ENCODE assay signal across 8 cellular contexts in the genomic region with DNA sequence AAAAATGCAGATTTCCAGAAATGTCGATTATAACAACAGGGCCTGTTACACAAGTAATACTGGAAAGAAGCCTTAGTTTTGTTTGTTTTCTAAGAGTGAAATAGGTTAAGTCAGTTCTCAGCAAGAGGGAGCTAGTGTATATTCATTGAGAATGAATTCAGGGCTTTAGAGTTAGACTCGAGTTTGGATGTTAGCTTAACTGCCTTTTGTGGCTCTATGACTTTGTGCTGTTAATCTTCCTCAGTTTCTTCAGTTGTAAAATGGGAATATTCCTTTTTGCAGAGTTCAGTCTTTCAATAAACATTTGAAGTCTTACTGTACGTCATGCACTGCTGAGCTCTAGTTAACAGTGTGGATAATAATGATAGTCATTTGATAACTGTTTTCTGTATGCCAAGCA. TPM values are rescaled to one million over a fixed set of nuclear protein-coding genes. Genes with fewer than 3 reads are reported as not detected.
A peak's percentile ranks its signal among the peaks of the same experiment; 100 is the strongest.
DNase-seq lines count a peak whose midpoint lies in the region; ATAC-seq, FAIRE-seq and TF ChIP-seq lines count a peak whose summit lies in the region.

No MANE protein-coding gene starts in this region.

- H3K9ac ChIP-seq in Karpas-422 (ENCODE audit: low read length) = peak overlapping the region; percentile 87
- peak overlapping the region; percentile 93 for H3K9ac ChIP-seq in GM12878 (ENCODE audit: control insufficient read depth, insufficient read depth, low read length)

- H3K27me3 ChIP-seq in Karpas-422 (ENCODE audit: low read length) (no peaks in the 10 kb centered on the region), GM12878 (replicated peaks in 1 of 2; ENCODE audit: control insufficient read depth in 2 of 2, insufficient read depth in 2 of 2, low read length in 1 of 2) (no peaks in the 10 kb centered on the region), right lobe of liver (no peaks in the 10 kb centered on the region)

- POLR2A ChIA-PET in GM12878 (lab: Charles Lee) = interaction anchor here (0.8 to 6.1 kb wide), 7 partner anchors 13 to 44 kb away, joined by 3 to 85 read pairs (median 6); partner anchors contain the start of gene ANKRD12

- no peaks in the 10 kb centered on the region for H3K9me3 Mint-ChIP-seq in Calu3 (ENCODE audit: low read depth, unreplicated experiment)
- no peaks in the 10 kb centered on the region for H3K9me3 Mint-ChIP-seq in type B pancreatic cell

- peak overlapping the region; percentile 88 for H3K4me2 ChIP-seq in Karpas-422 (ENCODE audit: low read depth, low read length, poor library complexity, severe bottlenecking)
- peak overlapping the region; percentile 95 for H3K4me2 ChIP-seq in GM12878 (ENCODE audit: control insufficient read depth, insufficient read depth)

- no peaks in the 10 kb centered on the region for H3K27me3 Mint-ChIP-seq in Calu3 (ENCODE audit: unreplicated experiment)
- H3K27me3 Mint-ChIP-seq in type B pancreatic cell = no peaks in the 10 kb centered on the region

- no peak for DNase-seq in Calu3
- peak; percentile 52 for DNase-seq in Karpas-422
- DNase-seq in GM12878 (ENCODE audit: low read depth, low spot score) = no peak
- no peak for DNase-seq in right lobe of liver
- no peak for DNase-seq in type B pancreatic cell (ENCODE audit: extremely low spot score, unreplicated experiment)
- no peak for DNase-seq in NCI-H1105 treated with DMSO at 0.1 percent for 48 hours (lab: John Stamatoyannopoulos, UW)

- H3K27ac Mint-ChIP-seq in Calu3 (ENCODE audit: unreplicated experiment) (peak overlapping the region; percentile 90), type B pancreatic cell (peak overlapping the region; percentile 91)

- TF ChIP-seq CTCF in Calu3 (IDR thresholded peaks at IDR 0.05; ENCODE audit: unreplicated experiment) = no peak
- TF ChIP-seq CTCF in GM12878 (IDR thresholded peaks at IDR 0.05 in 2 of 3, conservative IDR thresholded peaks at IDR 0.05 in 1 of 3; ENCODE audit: control insufficient read depth in 2 of 3, extremely low read depth in 1 of 3, insufficient read depth in 1 of 3, low read depth in 3 of 3, low read length in 3 of 3) = peak; percentile 10 to 60 (median 26); a peak in 3 of 6 replicates
- peak; percentile 12 to 39 (median 32) for TF ChIP-seq CTCF in right lobe of liver (IDR thresholded peaks at IDR 0.05)
- no peak for TF ChIP-seq CTCF in type B pancreatic cell (conservative IDR thresholded peaks at IDR 0.05)

- H3K4me1 Mint-ChIP-seq in Calu3 (ENCODE audit: low read depth, unreplicated experiment) = peaks cover 37% of the 10 kb centered on the region
- H3K4me1 Mint-ChIP-seq in type B pancreatic cell (ENCODE audit: unreplicated experiment) = peaks cover 49% of the 10 kb centered on the region

- H3K79me2 ChIP-seq in Karpas-422 (ENCODE audit: low read length) (peaks cover 65% of the 10 kb centered on the region), GM12878 (ENCODE audit: control insufficient read depth, insufficient read depth, low read length) (peaks cover 69% of the 10 kb centered on the region)

- no peak for TF ChIP-seq POLR2A in GM12878 (IDR thresholded peaks at IDR 0.05; ENCODE audit: low read depth, low read length)
- no peak for TF ChIP-seq POLR2A in right lobe of liver (IDR thresholded peaks at IDR 0.05)

- no peaks in the 10 kb centered on the region for H3K9me2 ChIP-seq in Karpas-422 (replicated peaks; ENCODE audit: insufficient read depth, low read length)

- SMC1A ChIA-PET in GM12878 (lab: Charles Lee; ENCODE audit: uncharacterized antibody, unreplicated experiment) = interaction anchor here (0.8 to 8.8 kb wide), 21 partner anchors 8 to 417 kb away, joined by 3 to 112 read pairs (median 5); no protein-coding TSS in a partner anchor

- H2AFZ ChIP-seq in Karpas-422 (ENCODE audit: low read length) = no peak overlapping the region
- no peak overlapping the region for H2AFZ ChIP-seq in GM12878 (ENCODE audit: control insufficient read depth, low read depth, low read length)

- H4K20me1 ChIP-seq in Karpas-422 (ENCODE audit: insufficient read depth, low read depth, low read length) = peaks cover 48% of the 10 kb centered on the region
- no peaks in the 10 kb centered on the region; the same call in 1 of the 2 replicates for H4K20me1 ChIP-seq in GM12878 (ENCODE audit: control insufficient read depth, insufficient read depth)

- intact Hi-C loops in Calu3 (cut with micrococcal nuclease; ENCODE audit: unreplicated experiment) (loop anchor here (2.0 kb wide), 1 partner anchor 13 kb away; no protein-coding TSS in a partner anchor), GM12878 (cut with micrococcal nuclease; ENCODE audit: unreplicated experiment) (loop anchor here (1.0 to 2.0 kb wide), 2 partner anchors 10 to 33 kb away; partner anchors contain the start of gene ANKRD12), right lobe of liver (cut with DNase I) (no loop called here)

- peak overlapping the region; percentile 78 for H3K4me3 ChIP-seq in Karpas-422 (ENCODE audit: low read length)
- H3K4me3 ChIP-seq in GM12878 = peak overlapping the region; percentile 87
- peak overlapping the region; percentile 61 to 78 (median 76) for H3K4me3 ChIP-seq in right lobe of liver

- peak; percentile 4; the same call in 2 of the 3 replicates for ATAC-seq in GM12878
- ATAC-seq in right lobe of liver = peak; percentile 30 to 54 (median 36)
- ATAC-seq in HG02588 (IDR thresholded peaks at IDR 0.05; ENCODE audit: unreplicated experiment) = no peak
- ATAC-seq in GM21717 (IDR thresholded peaks at IDR 0.05; ENCODE audit: unreplicated experiment) = no peak

- FAIRE-seq in GM12878 (lab: Jason Lieb, UNC) = no peak

- H3K9me3 ChIP-seq in Karpas-422 (ENCODE audit: low read length) (no peaks in the 10 kb centered on the region), GM12878 (replicated peaks; ENCODE audit: control insufficient read depth, insufficient read depth, low read length) (no peaks in the 10 kb centered on the region), right lobe of liver (no peaks in the 10 kb centered on the region)

- WGBS in GM12878 (ENCODE audit: insufficient coverage, insufficient replicate concordance, low lambda C conversion rate, missing lambda C conversion rate) = 0% methylated on average over 3 of the region's 3 CpGs
- WGBS in right lobe of liver (ENCODE audit: insufficient coverage, low coverage, low lambda C conversion rate, missing lambda C conversion rate) = 2% methylated on average over 3 of the region's 3 CpGs

- BruUV-seq in Calu3 (replicated peaks; lab: Mats Ljungman, UMichigan) (TSS peak; percentile 46), GM12878 (replicated peaks; lab: Mats Ljungman, UMichigan) (no TSS peak)

- CTCF ChIA-PET in Calu3 (lab: Charles Lee) = interaction anchor here (0.9 kb wide), 1 partner anchor 16 kb away, joined by 3 read pairs; no protein-coding TSS in a partner anchor
- CTCF ChIA-PET in GM12878 (lab: Yijun Ruan, JAX) = interaction anchor here (0.6 to 6.2 kb wide), 16 partner anchors 12 to 300 kb away, joined by 3 to 95 read pairs (median 4); partner anchors contain the start of gene ANKRD12

- no peak for TF ChIP-seq EP300 in GM12878 (IDR thresholded peaks at IDR 0.05; ENCODE audit: borderline replicate concordance in 1 of 2, control insufficient read depth in 1 of 2, low read depth in 2 of 2, low read length in 2 of 2)

- peaks cover 44% of the 10 kb centered on the region for H3K36me3 ChIP-seq in Karpas-422 (ENCODE audit: insufficient read depth, low read length)
- 0 out of 4 replicates have a peak, but pooled peaks cover 0 to 5% of the 10 kb centered on the region in 2 experiments for H3K36me3 ChIP-seq in GM12878 (ENCODE audit: control insufficient read depth in 2 of 2, insufficient read depth in 2 of 2, low read length in 1 of 2)
- no peaks in the 10 kb centered on the region for H3K36me3 ChIP-seq in right lobe of liver

- TF ChIP-seq RAD21 in GM12878 (IDR thresholded peaks at IDR 0.05; ENCODE audit: insufficient read depth, low read depth, low read length) = peak; percentile 46; the same call in 1 of the 2 replicates

- peaks cover 46% of the 10 kb centered on the region for H3K36me3 Mint-ChIP-seq in Calu3 (ENCODE audit: insufficient read depth, unreplicated experiment)
- peaks cover 13% of the 10 kb centered on the region for H3K36me3 Mint-ChIP-seq in type B pancreatic cell

- H3K27ac ChIP-seq in Karpas-422 (ENCODE audit: low read length) (peak overlapping the region; percentile 70), GM12878 (ENCODE audit: control insufficient read depth, insufficient read depth) (peak overlapping the region; percentile 85), right lobe of liver (peak overlapping the region; percentile 95 to 97 (median 95))

- in situ Hi-C loops in GM12878 (cut with MboI) = no loop called here

- H3K4me3 Mint-ChIP-seq in Calu3 (ENCODE audit: low read depth, unreplicated experiment) (peak overlapping the region; percentile 79), type B pancreatic cell (peak overlapping the region; percentile 92)

- RAD21 ChIA-PET in GM12878 (lab: Charles Lee; ENCODE audit: unreplicated experiment) = interaction anchor here (0.8 to 6.5 kb wide), 9 partner anchors 10 to 570 kb away, joined by 3 to 73 read pairs (median 4); partner anchors contain the start of gene ANKRD12

- peaks cover 53% of the 10 kb centered on the region for H3K4me1 ChIP-seq in Karpas-422 (ENCODE audit: low read length)
- H3K4me1 ChIP-seq in GM12878 (ENCODE audit: control insufficient read depth, insufficient read depth, low read length) = peaks cover 5% of the 10 kb centered on the region
- peaks cover 0 to 50% (median 11%) of the 10 kb centered on the region in 4 donors for H3K4me1 ChIP-seq in right lobe of liver

RNA-seq across cellular contexts. Expression of gene NDUFV2, which starts 1.0 kb away (rescaled TPM):
- total RNA-seq in Calu3 (2022) (199 TPM in 2 replicates), GM12878 (2014; rRNA removed) (321 and 329 TPM in 2 replicates), GM12878 (2014; rRNA removed; fragmentation: Illumina TruSeq; extraction: Trizol) (278 and 282 TPM in 2 replicates), GM12878 (2021) (254 and 267 TPM in 2 replicates), right lobe of liver (100 to 1,000 TPM; 164 to 236 (median 183) TPM), type B pancreatic cell (ENCODE audit: low replicate concordance) (122 and 135 TPM in 2 replicates)
- 88.7 and 139 TPM in 2 replicates for total RNA-seq in Karpas-422 (2014; rRNA removed; shearing (Covaris generic); ENCODE audit: low replicate concordance)
- total RNA-seq in GM12878 (2013; cell fraction: nucleolus; rRNA removed) = 299 and 306 TPM in 2 replicates
- polyA plus RNA-seq in GM12878 (2011; ENCODE audit: low read depth) = 211 TPM
- polyA plus RNA-seq in GM12878 (2011; rRNA removed) (236 and 300 TPM in 2 replicates), GM12878 (2014; fragmentation: Illumina TruSeq; extraction: Trizol) (290 and 321 TPM in 2 replicates), GM12878 (2014; fragmentation: Nextera tagmentation; extraction: Ambion mirVana) (100 to 1,000 TPM; 409 to 471 TPM), GM12878 (2014; rRNA removed) (281 and 302 TPM in 2 replicates), GM12878 (2016; fragmentation: Nextera tagmentation; extraction: Ambion mirVana) (100 to 1,000 TPM; 584 to 590 TPM)
- 110 and 117 TPM in 2 replicates for polyA plus RNA-seq in GM12878 (2011; cell fraction: cytosol; rRNA removed)
- 87.7 and 96.6 TPM in 2 replicates for polyA plus RNA-seq in GM12878 (2011; cell fraction: nucleus; rRNA removed)
- polyA plus RNA-seq in GM12878 (2012) = 189 and 202 TPM in 2 replicates
- 68.0 and 81.6 TPM in 2 replicates for polyA minus RNA-seq in GM12878 (2011; rRNA and poly(A)+ RNA removed)
- 19.5 and 28.3 TPM in 2 replicates for polyA minus RNA-seq in GM12878 (2011; cell fraction: cytosol; rRNA and poly(A)+ RNA removed)
- 85.4 and 121 TPM in 2 replicates for polyA minus RNA-seq in GM12878 (2011; cell fraction: nucleus; rRNA and poly(A)+ RNA removed)

RNA-seq across cellular contexts. Expression of gene ANKRD12, which starts 33.1 kb away (rescaled TPM):
- total RNA-seq in Calu3 (2022) = 36.3 and 40.7 TPM in 2 replicates
- 16.8 and 23.4 TPM in 2 replicates for total RNA-seq in Karpas-422 (2014; rRNA removed; shearing (Covaris generic); ENCODE audit: low replicate concordance)
- 66.1 and 85.1 TPM in 2 replicates for total RNA-seq in GM12878 (2013; cell fraction: nucleolus; rRNA removed)
- total RNA-seq in GM12878 (2014; rRNA removed) = 18.6 and 22.1 TPM in 2 replicates
- 30.4 and 33.2 TPM in 2 replicates for total RNA-seq in GM12878 (2014; rRNA removed; fragmentation: Illumina TruSeq; extraction: Trizol)
- total RNA-seq in GM12878 (2021) = 30.6 and 34.4 TPM in 2 replicates
- 9.0 TPM for polyA plus RNA-seq in GM12878 (2011; ENCODE audit: low read depth)
- 11.5 and 18.3 TPM in 2 replicates for polyA plus RNA-seq in GM12878 (2011; rRNA removed)
- polyA plus RNA-seq in GM12878 (2011; cell fraction: cytosol; rRNA removed) = 2.4 and 3.1 TPM in 2 replicates
- 16.5 and 21.3 TPM in 2 replicates for polyA plus RNA-seq in GM12878 (2011; cell fraction: nucleus; rRNA removed)
- polyA plus RNA-seq in GM12878 (2012) = 20.4 and 26.0 TPM in 2 replicates
- polyA plus RNA-seq in GM12878 (2014; fragmentation: Illumina TruSeq; extraction: Trizol) = 20.2 and 23.9 TPM in 2 replicates
- polyA plus RNA-seq in GM12878 (2014; fragmentation: Nextera tagmentation; extraction: Ambion mirVana) = 10 to 100 TPM; 20.0 to 20.3 TPM
- 5.9 and 7.3 TPM in 2 replicates for polyA plus RNA-seq in GM12878 (2014; rRNA removed)
- 10 to 100 TPM; 40.9 to 45.7 TPM for polyA plus RNA-seq in GM12878 (2016; fragmentation: Nextera tagmentation; extraction: Ambion mirVana)
- polyA minus RNA-seq in GM12878 (2011; rRNA and poly(A)+ RNA removed) = 36.3 and 78.0 TPM in 2 replicates
- polyA minus RNA-seq in GM12878 (2011; cell fraction: cytosol; rRNA and poly(A)+ RNA removed) = 27.7 and 29.5 TPM in 2 replicates
- polyA minus RNA-seq in GM12878 (2011; cell fraction: nucleus; rRNA and poly(A)+ RNA removed) = 27.1 and 40.9 TPM in 2 replicates
- total RNA-seq in right lobe of liver = 10 to 100 TPM; 12.3 to 38.7 (median 21.4) TPM
- 28.2 and 38.8 TPM in 2 replicates for total RNA-seq in type B pancreatic cell (ENCODE audit: low replicate concordance)

Comparison
In these comparisons a context has a peak if more than half of its experiments do, and no peak if none do; other contexts are left out.
1. CTCF ChIP-seq: peak in GM12878 (3 of 3) and right lobe of liver (4 of 4); none in Calu3 (single experiment) and type B pancreatic cell (single experiment).
2. ATAC-seq: peak in GM12878 (single experiment) and right lobe of liver (4 of 4); none in HG02588 (single experiment) and GM21717 (single experiment).
3. intact Hi-C loops: an anchor here in Calu3 (2.0 kb wide) and GM12878 (1.0 to 2.0 kb wide); none called in right lobe of liver.
4. Peak in every context shown above with its lines, with median percentiles within 50 percentile points of each other: H3K27ac ChIP-seq and H3K4me3 ChIP-seq.